ENCODE assay signal across 24 cellular contexts in genomic region chr1:220825819-220826551, GRCh38. TPM values are rescaled to one million over a fixed set of nuclear protein-coding genes. Genes with fewer than 3 reads are reported as not detected.
DNase-seq lines count a peak whose midpoint lies in the region; ATAC-seq, FAIRE-seq and TF ChIP-seq lines count a peak whose summit lies in the region.
"Had no signal": no experiment of that assay in that cellular context is flagged by ENCODE, and none has a peak within 500 bp of the region (broad histone marks: within the 10 kb centered on the region; RNA-seq: fewer than 3 reads in every experiment).

No MANE protein-coding gene starts in this region.

- H2AFZ ChIP-seq in endothelial cell of umbilical vein (ENCODE audit: low read depth, low read length): no peak overlapping the region

- CTCF ChIA-PET in endothelial cell of umbilical vein (lab: Charles Lee): no interaction called here

- DNase-seq in cardiac muscle cell (ENCODE audit: low read depth in 1 of 2, low spot score in 1 of 2) (peak; percentile 33 to 40), Right ventricle myocardium inferior (ENCODE audit: missing footprints) (no peak), NCI-H82 treated with DMSO at 0.1 percent for 48 hours (lab: John Stamatoyannopoulos, UW; ENCODE audit: unreplicated experiment) (peak; percentile 43), endothelial cell of umbilical vein (ENCODE audit: low read depth, low spot score) (peak; percentile 20), upper lobe of right lung (peak; percentile 47), H7 (no peak)
- no peak for DNase-seq in activated T-cell treated with anti-CD3 and anti-CD28 coated beads, Interleukin-2, amount 50 U/mL, for 48 hours
- no peak for DNase-seq in effector CD4-positive, alpha-beta T cell
- DNase-seq: activated CD4-positive, CD25-positive, alpha-beta regulatory T cell; activated CD8-positive, alpha-beta T cell treated with anti-CD3 and anti-CD28 coated beads for 36 hours; activated naive CD4-positive, alpha-beta T cell treated with anti-CD3 and anti-CD28 coated beads for 36 hours; activated T-cell treated with anti-CD3 and anti-CD28 coated beads, Interleukin-2, amount 50 U/mL, for 24 hours; anterior cingulate cortex; NCI-H1105; NCI-H2029 treated with DMSO at 0.1 percent for 48 hours; pancreas; sigmoid colon had no signal

- dilution Hi-C loops in endothelial cell of umbilical vein (cut with MboI; ENCODE audit: extremely low pct_ligation_motif_present, low sequenced_read_pairs): no loop called here

- FAIRE-seq in endothelial cell of umbilical vein (lab: Jason Lieb, UNC): no peak
- FAIRE-seq: pancreas had no signal

- H3K79me2 ChIP-seq in endothelial cell of umbilical vein (ENCODE audit: control insufficient read depth, insufficient read depth, low read length): no peaks in the 10 kb centered on the region

- POLR2A ChIA-PET in endothelial cell of umbilical vein (lab: Charles Lee): no interaction called here

- H3K27me3 ChIP-seq in cardiac muscle cell: no peaks in the 10 kb centered on the region
- H3K27me3 ChIP-seq in endothelial cell of umbilical vein (ENCODE audit: control insufficient read depth in 2 of 2, insufficient read depth in 2 of 2, low read length in 2 of 2): no peaks in the 10 kb centered on the region
- no peaks in the 10 kb centered on the region for H3K27me3 ChIP-seq in upper lobe of right lung
- no peaks in the 10 kb centered on the region for H3K27me3 ChIP-seq in H7 (ENCODE audit: control insufficient read depth, insufficient read depth, low read length)
- H3K27me3 ChIP-seq: pancreas, sigmoid colon, vagina had no signal

- no peak overlapping the region for H3K9ac ChIP-seq in endothelial cell of umbilical vein (replicated peaks; ENCODE audit: extremely low read depth, insufficient read depth, low read length)
- H3K9ac ChIP-seq: KMS-11 had no signal

- BruUV-seq in endothelial cell of umbilical vein (replicated peaks; lab: Mats Ljungman, UMichigan): no TSS peak

- H3K4me1 ChIP-seq in cardiac muscle cell (ENCODE audit: low read depth): peaks cover 30% of the 10 kb centered on the region
- H3K4me1 ChIP-seq in endothelial cell of umbilical vein (ENCODE audit: control insufficient read depth, extremely low read depth, insufficient read depth, low read length): peaks cover 4% of the 10 kb centered on the region
- H3K4me1 ChIP-seq in upper lobe of right lung: peaks cover 13% of the 10 kb centered on the region
- H3K4me1 ChIP-seq: pancreas, vagina had no signal

- no peaks in the 10 kb centered on the region for H4K20me1 ChIP-seq in endothelial cell of umbilical vein (replicated peaks; ENCODE audit: control insufficient read depth, extremely low read depth, insufficient read depth, low read length)

- H3K4me2 ChIP-seq in endothelial cell of umbilical vein (ENCODE audit: insufficient read depth, low read length): no peak overlapping the region
- H3K4me2 ChIP-seq: KMS-11 had no signal

- TF ChIP-seq POLR2A in endothelial cell of umbilical vein (IDR thresholded peaks at IDR 0.05; ENCODE audit: low read depth, low read length): no peak

- H3K36me3 ChIP-seq in cardiac muscle cell (no peaks in the 10 kb centered on the region), endothelial cell of umbilical vein (ENCODE audit: control insufficient read depth in 2 of 2, extremely low read depth in 1 of 2, insufficient read depth in 2 of 2, low read length in 2 of 2) (no peaks in the 10 kb centered on the region), upper lobe of right lung (no peaks in the 10 kb centered on the region), H7 (replicated peaks; ENCODE audit: control insufficient read depth, insufficient read depth, low read length) (no peaks in the 10 kb centered on the region)
- H3K36me3 ChIP-seq: pancreas, sigmoid colon, vagina had no signal

- TF ChIP-seq CTCF in cardiac muscle cell (IDR thresholded peaks at IDR 0.05; ENCODE audit: low read depth, low read length) (no peak), endothelial cell of umbilical vein (IDR thresholded peaks at IDR 0.05; ENCODE audit: extremely low read depth in 1 of 2, insufficient read depth in 1 of 2, low read depth in 1 of 2, low read length in 2 of 2) (no peak), upper lobe of right lung (IDR thresholded peaks at IDR 0.05) (no peak)

- H3K4me3 ChIP-seq in cardiac muscle cell: no peak overlapping the region
- no peak overlapping the region for H3K4me3 ChIP-seq in endothelial cell of umbilical vein (replicated peaks in 1 of 3; ENCODE audit: insufficient read depth in 1 of 3, low read depth in 1 of 3, low read length in 3 of 3)
- H3K4me3 ChIP-seq in upper lobe of right lung: no peak overlapping the region
- H3K4me3 ChIP-seq in H7 (ENCODE audit: insufficient read depth, low read depth, low read length): no peak overlapping the region
- H3K4me3 ChIP-seq: pancreas, sigmoid colon, SK-N-MC, vagina had no signal

- no peaks in the 10 kb centered on the region for H3K9me1 ChIP-seq in endothelial cell of umbilical vein (replicated peaks; ENCODE audit: control insufficient read depth, extremely low read depth, insufficient read depth, low read length)

- intact Hi-C loops in Right ventricle myocardium inferior (cut with DNase I): no loop called here
- intact Hi-C loops in endothelial cell of umbilical vein (cut with micrococcal nuclease): no loop called here
- intact Hi-C loops in upper lobe of right lung (cut with DNase I): no loop called here

- no peaks in the 10 kb centered on the region for H3K9me3 ChIP-seq in cardiac muscle cell (ENCODE audit: low read depth)
- no peaks in the 10 kb centered on the region for H3K9me3 ChIP-seq in endothelial cell of umbilical vein (replicated peaks; ENCODE audit: control insufficient read depth, insufficient read depth, low read length)
- no peaks in the 10 kb centered on the region for H3K9me3 ChIP-seq in upper lobe of right lung
- H3K9me3 ChIP-seq: pancreas, sigmoid colon, vagina had no signal

- H3K27ac ChIP-seq in cardiac muscle cell: no peak overlapping the region
- H3K27ac ChIP-seq in endothelial cell of umbilical vein (ENCODE audit: insufficient read depth, low read depth, low read length): no peak overlapping the region
- no peak overlapping the region for H3K27ac ChIP-seq in upper lobe of right lung
- H3K27ac ChIP-seq: KMS-11, pancreas, SK-N-MC, vagina had no signal

- ATAC-seq in Right ventricle myocardium inferior (no peak), upper lobe of right lung (no peak)
- ATAC-seq: activated CD8-positive, alpha-beta T cell treated with anti-CD3 and anti-CD28 coated beads for 36 hours; natural killer cell treated with Interleukin-12 subunit alpha and Interleukin-12 subunit beta and Interleukin-15 and Interleukin-18, amount 100 ng/mL, for 72 hours; pancreas had no signal

TF ChIP-seq in endothelial cell of umbilical vein, 7 proteins besides CTCF, POLR2A, EP300 and RAD21:
- no peak for TF ChIP-seq JUN (IDR thresholded peaks at IDR 0.05; ENCODE audit: borderline replicate concordance, insufficient read depth, insufficient read length, low read depth)

RNA-seq across cellular contexts. Expression of gene MTARC1, which starts 39.3 kb away (rescaled TPM):
- total RNA-seq in cardiac muscle cell (4.5 and 5.5 TPM in 2 replicates), Right ventricle myocardium inferior (7.9 TPM), endothelial cell of umbilical vein (3.5 and 4.8 TPM in 2 replicates), upper lobe of right lung (25.2 TPM)
- polyA plus RNA-seq in cardiac muscle cell (15.8 and 16.3 TPM in 2 replicates), endothelial cell of umbilical vein (0.43 and 0.62 TPM in 2 replicates)
- polyA plus RNA-seq in endothelial cell of umbilical vein (2011; cell fraction: cytosol; rRNA removed): 1.1 TPM in 2 replicates
- 1.2 and 1.6 TPM in 2 replicates for polyA plus RNA-seq in endothelial cell of umbilical vein (2011; cell fraction: nucleus; rRNA removed)
- 1.1 and 1.2 TPM in 2 replicates for polyA plus RNA-seq in endothelial cell of umbilical vein (2012)
- polyA minus RNA-seq in endothelial cell of umbilical vein: 0.80 and 2.6 TPM in 2 replicates
- 86.1 TPM for polyA minus RNA-seq in endothelial cell of umbilical vein (2011; cell fraction: cytosol; rRNA and poly(A)+ RNA removed)
- 1.1 and 1.4 TPM in 2 replicates for polyA minus RNA-seq in endothelial cell of umbilical vein (2011; cell fraction: nucleus; rRNA and poly(A)+ RNA removed)
- total RNA-seq in H7 (2014; rRNA removed; shearing (Covaris generic)): 28.6 and 31.2 TPM in 2 replicates
- total RNA-seq: activated CD8-positive, alpha-beta T cell treated with anti-CD3 and anti-CD28 coated beads for 36 hours; activated naive CD4-positive, alpha-beta T cell treated with anti-CD3 and anti-CD28 coated beads for 36 hours; OCI-LY7; T-helper 2 cell treated with Interferon-gamma antibody and Interleukin-4, amounts not matched to agents 100 ng/mL and 5 ng/mL, for 36 hours had no signal

RNA-seq across cellular contexts. Expression of gene HLX, which starts 53.3 kb away (rescaled TPM):
- total RNA-seq in cardiac muscle cell: 1.3 and 4.5 TPM in 2 replicates
- 0.15 and 2.1 TPM in 2 replicates for polyA plus RNA-seq in cardiac muscle cell
- 5.0 TPM for total RNA-seq in Right ventricle myocardium inferior
- total RNA-seq in endothelial cell of umbilical vein: 33.5 and 39.1 TPM in 2 replicates
- polyA plus RNA-seq in endothelial cell of umbilical vein: 6.7 and 7.5 TPM in 2 replicates
- polyA plus RNA-seq in endothelial cell of umbilical vein (2011; cell fraction: cytosol; rRNA removed): 4.9 and 5.7 TPM in 2 replicates
- polyA plus RNA-seq in endothelial cell of umbilical vein (2011; cell fraction: nucleus; rRNA removed): 13.9 and 18.4 TPM in 2 replicates
- polyA plus RNA-seq in endothelial cell of umbilical vein (2012): 8.3 and 9.2 TPM in 2 replicates
- 4.2 and 5.4 TPM in 2 replicates for polyA minus RNA-seq in endothelial cell of umbilical vein
- polyA minus RNA-seq in endothelial cell of umbilical vein (2011; cell fraction: cytosol; rRNA and poly(A)+ RNA removed): 3.1 TPM
- polyA minus RNA-seq in endothelial cell of umbilical vein (2011; cell fraction: nucleus; rRNA and poly(A)+ RNA removed): 7.5 and 10.3 TPM in 2 replicates
- 14.9 TPM for total RNA-seq in upper lobe of right lung
- 0.21 TPM in 1 of 2 replicates, not detected in the other for total RNA-seq in H7 (2014; rRNA removed; shearing (Covaris generic))
- total RNA-seq: A673; activated CD8-positive, alpha-beta T cell treated with anti-CD3 and anti-CD28 coated beads for 36 hours; OCI-LY7 had no signal

Comparison
In these comparisons a context has a peak if more than half of its experiments do, and no peak if none do; other contexts are left out.
1. DNase-seq: peak in cardiac muscle cell (2 of 2), NCI-H82 treated with DMSO at 0.1 percent for 48 hours (single experiment), endothelial cell of umbilical vein (single experiment) and upper lobe of right lung (single experiment); none in Right ventricle myocardium inferior (single experiment), H7 (single experiment), activated T-cell treated with anti-CD3 and anti-CD28 coated beads, Interleukin-2, amount 50 U/mL, for 48 hours (0 of 2) and effector CD4-positive, alpha-beta T cell (single experiment).